In the genomic region with DNA sequence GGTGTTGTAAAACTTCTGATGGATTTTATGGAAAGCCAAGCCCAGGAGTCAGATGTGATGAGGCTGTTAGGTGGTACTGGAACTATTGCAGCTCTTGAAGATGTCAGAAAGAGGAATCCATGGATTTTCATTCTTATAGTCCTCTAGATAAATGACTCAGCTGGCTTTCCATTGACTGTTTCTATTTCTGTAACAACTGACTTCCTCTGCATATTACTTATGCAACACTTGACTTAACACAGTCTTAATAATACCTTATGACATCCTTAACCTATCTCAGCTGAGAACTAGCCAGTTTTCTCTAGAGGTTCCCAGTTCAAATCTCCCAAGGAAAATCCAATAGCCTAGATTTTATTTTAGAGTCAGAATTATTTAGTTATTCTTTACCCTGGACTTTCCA, we compare ENCODE assay signal across 28 cellular contexts.
DNase-seq lines count a peak whose midpoint lies in the region; ATAC-seq and TF ChIP-seq lines count a peak whose summit lies in the region.
"Had no signal": no experiment of that assay in that cellular context is flagged by ENCODE, and none has a peak within 500 bp of the region (broad histone marks: within the 10 kb centered on the region; RNA-seq: fewer than 3 reads in every experiment).

No MANE protein-coding gene starts in this region.

- H3K4me3 ChIP-seq in NB4 (ENCODE audit: low read depth, low read length), result no peak overlapping the region
- H3K4me3 ChIP-seq in cardiac fibroblast (replicated peaks in 1 of 2; ENCODE audit: low read depth in 2 of 2, low read length in 2 of 2), result no peak overlapping the region
- H3K4me3 ChIP-seq: hepatocyte, psoas muscle, testis had no signal

- H3K36me3 Mint-ChIP-seq in activated naive CD4-positive, alpha-beta T cell treated with anti-CD3 and anti-CD28 coated beads, Interleukin-2, amount 50 U/mL, for 72 hours, result no peaks in the 10 kb centered on the region
- H3K36me3 Mint-ChIP-seq: CD14-positive monocyte, mesothelial cell of epicardium, naive B cell had no signal

- DNase-seq in HS-5 (ENCODE audit: low read depth) (peak; percentile 29), NB4 (ENCODE audit: low read depth) (peak; percentile 6), cardiac fibroblast (ENCODE audit: low read depth in 2 of 2) (peak; percentile 20 to 58), kidney tubule cell (ENCODE audit: low spot score) (peak; percentile 77), DMS153 (lab: John Stamatoyannopoulos, UW) (no peak), AG08396 (ENCODE audit: low spot score) (no peak), H4 (ENCODE audit: low spot score) (no peak)
- DNase-seq in activated naive CD4-positive, alpha-beta T cell treated with anti-CD3 and anti-CD28 coated beads, Interleukin-2, amount 50 U/mL, for 72 hours (ENCODE audit: low spot score in 2 of 2), result no peak
- DNase-seq: activated CD4-positive, alpha-beta T cell treated with anti-CD3 and anti-CD28 coated beads for 36 hours; activated gamma-delta T cell treated with Interleukin-2 at 50 U/mL for 16 hours; activated naive CD8-positive, alpha-beta T cell treated with anti-CD3 and anti-CD28 coated beads, Interleukin-2, amount 50 U/mL, for 24 hours; Calu3; foreskin melanocyte; left ventricle myocardium superior; naive B cell; NCI-H1092 treated with DMSO at 0.1 percent for 48 hours; NCI-H187 treated with DMSO at 0.1 percent for 48 hours; NCI-H2227 treated with DMSO at 0.1 percent for 48 hours; nucleus accumbens; psoas muscle; SK-N-SH; stimulated activated CD4-positive, alpha-beta T cell treated with anti-CD3 and anti-CD28 coated beads, Interleukin-15, amount 100 ng/mL, for 24 hours; stimulated activated naive CD8-positive, alpha-beta T cell treated with anti-CD3 and anti-CD28 coated beads, Interleukin-15, Interleukin-2, amounts not matched to agents 100 U/mL and 50 U/mL, for 24 hours; testis had no signal

- H3K27ac Mint-ChIP-seq in activated naive CD4-positive, alpha-beta T cell treated with anti-CD3 and anti-CD28 coated beads, Interleukin-2, amount 50 U/mL, for 72 hours, result no peak overlapping the region
- H3K27ac Mint-ChIP-seq: activated CD4-positive, alpha-beta T cell treated with anti-CD3 and anti-CD28 coated beads for 36 hours; activated naive CD8-positive, alpha-beta T cell treated with anti-CD3 and anti-CD28 coated beads, Interleukin-2, amount 50 U/mL, for 24 hours; mesothelial cell of epicardium; naive B cell had no signal

- TF ChIP-seq CTCF in NB4 (IDR thresholded peaks at IDR 0.05; ENCODE audit: low read depth, low read length) (no peak), cardiac fibroblast (IDR thresholded peaks at IDR 0.05; ENCODE audit: low read depth, low read length) (no peak)

- no peak for TF ChIP-seq POLR2A in NB4 (IDR thresholded peaks at IDR 0.05; ENCODE audit: extremely low read depth, insufficient read length)

- peaks cover 8 to 11% of the 10 kb centered on the region in 2 donors for H3K9me3 Mint-ChIP-seq in activated naive CD4-positive, alpha-beta T cell treated with anti-CD3 and anti-CD28 coated beads, Interleukin-2, amount 50 U/mL, for 72 hours
- H3K9me3 Mint-ChIP-seq: activated naive CD8-positive, alpha-beta T cell treated with anti-CD3 and anti-CD28 coated beads, Interleukin-2, amount 50 U/mL, for 24 hours; naive B cell had no signal

- no peak for ATAC-seq in activated naive CD4-positive, alpha-beta T cell treated with anti-CD3 and anti-CD28 coated beads, Interleukin-2, amount 50 U/mL, for 72 hours
- ATAC-seq: activated CD4-positive, alpha-beta T cell treated with anti-CD3 and anti-CD28 coated beads for 36 hours; activated naive CD8-positive, alpha-beta T cell treated with anti-CD3 and anti-CD28 coated beads, Interleukin-2, amount 50 U/mL, for 24 hours; HCT116; left ventricle myocardium superior; psoas muscle; stimulated activated naive CD8-positive, alpha-beta T cell treated with anti-CD3 and anti-CD28 coated beads, Interleukin-15, Interleukin-2, amounts not matched to agents 100 U/mL and 50 U/mL, for 24 hours had no signal

Comparison
In these comparisons a context has a peak if more than half of its experiments do, and no peak if none do; other contexts are left out.
1. DNase-seq: peak in HS-5 (single experiment), NB4 (single experiment), cardiac fibroblast (2 of 2) and kidney tubule cell (single experiment); none in DMS153 (single experiment), activated naive CD4-positive, alpha-beta T cell treated with anti-CD3 and anti-CD28 coated beads, Interleukin-2, amount 50 U/mL, for 72 hours (0 of 2), AG08396 (single experiment) and H4 (single experiment).